Comparison of ENCODE assay signal across 16 cellular contexts in the genomic region with DNA sequence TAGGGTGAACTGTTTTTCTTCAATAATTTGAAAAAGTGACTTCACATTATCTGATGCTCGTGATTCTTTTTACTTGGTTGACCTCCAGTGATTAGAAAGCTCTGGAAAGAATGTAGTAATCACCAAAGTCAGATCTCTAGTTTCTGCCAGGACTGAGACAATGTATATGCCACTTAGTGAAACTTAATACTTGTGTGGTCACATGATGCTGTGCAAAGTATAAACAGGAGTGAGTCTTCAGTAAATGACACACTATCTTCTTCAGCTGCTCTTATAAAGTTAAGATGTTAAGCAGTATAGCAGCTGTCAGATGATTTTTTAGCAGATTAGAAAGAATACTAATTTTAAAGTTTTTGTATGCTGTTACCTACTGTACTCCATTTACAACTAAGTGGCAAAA. TPM values are rescaled to one million over a fixed set of nuclear protein-coding genes. Genes with fewer than 3 reads are reported as not detected.
DNase-seq lines count a peak whose midpoint lies in the region; ATAC-seq, FAIRE-seq and TF ChIP-seq lines count a peak whose summit lies in the region.
"Had no signal": no experiment of that assay in that cellular context is flagged by ENCODE, and none has a peak within 500 bp of the region (broad histone marks: within the 10 kb centered on the region; RNA-seq: fewer than 3 reads in every experiment).

No MANE protein-coding gene starts in this region.

- H3K36me3 Mint-ChIP-seq in stimulated activated effector memory CD8-positive, alpha-beta T cell treated with anti-CD3 and anti-CD28 coated beads, Interleukin-12 subunit alpha, Interleukin-12 subunit beta, amount 100 ng/mL, for 72 hours, result no peaks in the 10 kb centered on the region

- H3K36me3 ChIP-seq in ascending aorta, result no peaks in the 10 kb centered on the region
- H3K36me3 ChIP-seq: sigmoid colon, SJSA1, thyroid gland had no signal

- peak; percentile 16 for DNase-seq in NCI-H2107 treated with DMSO at 0.1 percent for 48 hours (lab: John Stamatoyannopoulos, UW; ENCODE audit: unreplicated experiment)
- DNase-seq in NCI-H2107 (lab: John Stamatoyannopoulos, UW), result no peak
- peak; percentile 23 for DNase-seq in RCC 7860 (ENCODE audit: low spot score)
- DNase-seq in fibroblast of gingiva (ENCODE audit: low read depth), result peak; percentile 82
- DNase-seq in stimulated activated effector memory CD8-positive, alpha-beta T cell treated with anti-CD3 and anti-CD28 coated beads, Interleukin-12 subunit alpha, Interleukin-12 subunit beta, amount 100 ng/mL, for 72 hours (ENCODE audit: low spot score in 2 of 2), result no peak
- DNase-seq in ascending aorta (ENCODE audit: low spot score in 2 of 2), result no peak
- no peak for DNase-seq in HT-29 (ENCODE audit: low spot score)
- DNase-seq: activated B cell treated with CpG ODN at 0.5 μM for 24 hours; activated T-cell treated with anti-CD3 and anti-CD28 coated beads, Interleukin-2, amount 50 U/mL, for 4 hours; DMS79; sigmoid colon; thyroid gland had no signal

- no peak overlapping the region for H3K27ac ChIP-seq in ascending aorta
- H3K27ac ChIP-seq: epithelial cell of prostate, SJSA1, thyroid gland had no signal

- TF ChIP-seq CTCF in ascending aorta (IDR thresholded peaks at IDR 0.05), result no peak

- peaks cover 0 to 18% of the 10 kb centered on the region in 2 donors for H3K4me1 ChIP-seq in ascending aorta
- H3K4me1 ChIP-seq: thyroid gland had no signal

- H3K4me1 Mint-ChIP-seq in stimulated activated effector memory CD8-positive, alpha-beta T cell treated with anti-CD3 and anti-CD28 coated beads, Interleukin-12 subunit alpha, Interleukin-12 subunit beta, amount 100 ng/mL, for 72 hours, result no peaks in the 10 kb centered on the region
- H3K4me1 Mint-ChIP-seq: activated B cell treated with CpG ODN at 0.5 μM for 24 hours had no signal

- peaks cover 2% of the 10 kb centered on the region for H3K9me3 Mint-ChIP-seq in stimulated activated effector memory CD8-positive, alpha-beta T cell treated with anti-CD3 and anti-CD28 coated beads, Interleukin-12 subunit alpha, Interleukin-12 subunit beta, amount 100 ng/mL, for 72 hours
- H3K9me3 Mint-ChIP-seq: activated B cell treated with CpG ODN at 0.5 μM for 24 hours; activated T-cell treated with anti-CD3 and anti-CD28 coated beads, Interleukin-2, amount 50 U/mL, for 4 hours had no signal

- no peak overlapping the region for H3K4me3 ChIP-seq in ascending aorta
- H3K4me3 ChIP-seq: body of pancreas, sigmoid colon, SJSA1, thyroid gland had no signal

- no peak overlapping the region for H3K4me3 Mint-ChIP-seq in stimulated activated effector memory CD8-positive, alpha-beta T cell treated with anti-CD3 and anti-CD28 coated beads, Interleukin-12 subunit alpha, Interleukin-12 subunit beta, amount 100 ng/mL, for 72 hours
- H3K4me3 Mint-ChIP-seq: activated B cell treated with CpG ODN at 0.5 μM for 24 hours; activated T-cell treated with anti-CD3 and anti-CD28 coated beads, Interleukin-2, amount 50 U/mL, for 4 hours had no signal

- no peaks in the 10 kb centered on the region for H3K27me3 ChIP-seq in ascending aorta
- H3K27me3 ChIP-seq: body of pancreas, sigmoid colon, SJSA1, thyroid gland had no signal

- H3K9me3 ChIP-seq in ascending aorta, result no peaks in the 10 kb centered on the region
- H3K9me3 ChIP-seq: body of pancreas, sigmoid colon, SJSA1, thyroid gland had no signal

- H3K27ac Mint-ChIP-seq in stimulated activated effector memory CD8-positive, alpha-beta T cell treated with anti-CD3 and anti-CD28 coated beads, Interleukin-12 subunit alpha, Interleukin-12 subunit beta, amount 100 ng/mL, for 72 hours, result no peak overlapping the region
- H3K27ac Mint-ChIP-seq: activated B cell treated with CpG ODN at 0.5 μM for 24 hours had no signal

- FAIRE-seq in RCC 7860 (lab: Jason Lieb, UNC), result peak; percentile 11

- ATAC-seq in stimulated activated effector memory CD8-positive, alpha-beta T cell treated with anti-CD3 and anti-CD28 coated beads, Interleukin-12 subunit alpha, Interleukin-12 subunit beta, amount 100 ng/mL, for 72 hours, result peak; percentile 48
- ATAC-seq in GM21423 (IDR thresholded peaks at IDR 0.05; ENCODE audit: unreplicated experiment), result no peak
- ATAC-seq: activated T-cell treated with anti-CD3 and anti-CD28 coated beads, Interleukin-2, amount 50 U/mL, for 4 hours; body of pancreas had no signal

- intact Hi-C loops in ascending aorta (cut with DNase I), result no loop called here

RNA-seq across cellular contexts. Expression of a gene that starts 17.2 kb away (rescaled TPM):
- 9.8 TPM for total RNA-seq in ascending aorta
- total RNA-seq in HT-29 (2014; rRNA removed; shearing (Covaris generic)), result not detected in 2 replicates
- total RNA-seq: activated B cell treated with CpG ODN at 0.5 μM for 24 hours had no signal

Comparison
In these comparisons a context has a peak if more than half of its experiments do, and no peak if none do; other contexts are left out.
1. DNase-seq: peak in NCI-H2107 treated with DMSO at 0.1 percent for 48 hours (single experiment), RCC 7860 (single experiment) and fibroblast of gingiva (single experiment); none in NCI-H2107 (single experiment), stimulated activated effector memory CD8-positive, alpha-beta T cell treated with anti-CD3 and anti-CD28 coated beads, Interleukin-12 subunit alpha, Interleukin-12 subunit beta, amount 100 ng/mL, for 72 hours (0 of 2), ascending aorta (0 of 2) and HT-29 (single experiment).
2. RNA of a gene that starts 17.2 kb away (total RNA-seq): 9.8 TPM in ascending aorta (single experiment); not detected in HT-29; every median in the first group is over 10 times any median in the second.